In genomic region chr21:43598416-43599120, GRCh38 we compare ENCODE assay signal across 17 cellular contexts.
A peak's percentile ranks its signal among the peaks of the same experiment; 100 is the strongest.
DNase-seq lines count a peak whose midpoint lies in the region; ATAC-seq and TF ChIP-seq lines count a peak whose summit lies in the region.
"Had no signal": no experiment of that assay in that cellular context is flagged by ENCODE, and none has a peak within 500 bp of the region (broad histone marks: within the 10 kb centered on the region; RNA-seq: fewer than 3 reads in every experiment).

No MANE protein-coding gene starts in this region.

- peaks cover 65% of the 10 kb centered on the region for H3K4me1 ChIP-seq in RWPE2 (ENCODE audit: insufficient read depth, poor library complexity, severe bottlenecking)
- H3K4me1 ChIP-seq in fibroblast of lung (ENCODE audit: control insufficient read depth, extremely low read depth, insufficient read depth, low read length): peaks cover 28% of the 10 kb centered on the region

- peak; percentile 15; the same call in 1 of the 3 replicates for ATAC-seq in RWPE2 (ENCODE audit: low read depth)
- no peak for ATAC-seq in HG03095 (IDR thresholded peaks at IDR 0.05; ENCODE audit: unreplicated experiment)
- no peak for ATAC-seq in HG03520 (IDR thresholded peaks at IDR 0.05; ENCODE audit: unreplicated experiment)
- ATAC-seq in HG03196 (IDR thresholded peaks at IDR 0.05; ENCODE audit: unreplicated experiment): no peak
- ATAC-seq: left ventricle myocardium superior; naive thymus-derived CD4-positive, alpha-beta T cell had no signal

- H2AFZ ChIP-seq in fibroblast of lung (ENCODE audit: low read length): no peak overlapping the region

- peak overlapping the region; percentile 93 for H3K27ac Mint-ChIP-seq in osteocyte (ENCODE audit: unreplicated experiment)
- H3K27ac Mint-ChIP-seq: activated naive CD8-positive, alpha-beta T cell treated with anti-CD3 and anti-CD28 coated beads, Interleukin-2, amount 10 ng/mL, durations not matched to agents 7 days and 5 days; naive thymus-derived CD4-positive, alpha-beta T cell; progenitor cell of endocrine pancreas had no signal

- H3K9me3 ChIP-seq in RWPE2 (ENCODE audit: severe bottlenecking) (no peaks in the 10 kb centered on the region), fibroblast of lung (ENCODE audit: control insufficient read depth, insufficient read depth, low read depth, low read length) (no peaks in the 10 kb centered on the region)

- no peaks in the 10 kb centered on the region for H3K27me3 Mint-ChIP-seq in osteocyte (ENCODE audit: unreplicated experiment)
- H3K27me3 Mint-ChIP-seq: progenitor cell of endocrine pancreas had no signal

- DNase-seq in EL (peak; percentile 93), RWPE2 (ENCODE audit: low spot score) (no peak), fibroblast of lung (ENCODE audit: low read depth in 2 of 2) (peak; percentile 73 to 86), osteocyte (ENCODE audit: extremely low spot score, unreplicated experiment) (no peak), NCI-H2227 (lab: John Stamatoyannopoulos, UW; ENCODE audit: unreplicated experiment) (no peak)
- DNase-seq: activated naive CD8-positive, alpha-beta T cell treated with anti-CD3 and anti-CD28 coated beads, Interleukin-2, amount 10 ng/mL, durations not matched to agents 7 days and 5 days; activated T-cell treated with anti-CD3 and anti-CD28 coated beads, Interleukin-2, amount 50 U/mL, for 48 hours; DMS53; left ventricle myocardium superior; naive thymus-derived CD4-positive, alpha-beta T cell; NCI-H1436 treated with DMSO at 0.1 percent for 48 hours; substantia nigra had no signal

- no peak overlapping the region for H3K4me2 ChIP-seq in fibroblast of lung (ENCODE audit: extremely low read depth, insufficient read depth, low read length)

- no peak overlapping the region for H3K4me3 Mint-ChIP-seq in osteocyte (ENCODE audit: unreplicated experiment)
- H3K4me3 Mint-ChIP-seq: activated naive CD8-positive, alpha-beta T cell treated with anti-CD3 and anti-CD28 coated beads, Interleukin-2, amount 10 ng/mL, durations not matched to agents 7 days and 5 days; naive thymus-derived CD4-positive, alpha-beta T cell had no signal

- peaks cover 27% of the 10 kb centered on the region for H3K36me3 ChIP-seq in RWPE2 (ENCODE audit: low read depth)
- H3K36me3 ChIP-seq in fibroblast of lung (ENCODE audit: control insufficient read depth, insufficient read depth, low read length): no peaks in the 10 kb centered on the region
- H3K36me3 ChIP-seq: BLaER1 treated with 17β-estradiol and CSF1 and Interleukin-3, amounts not matched to agents 10 nM and 100 nM had no signal

- H3K27me3 ChIP-seq in RWPE2 (ENCODE audit: insufficient read depth, poor library complexity, severe bottlenecking) (no peaks in the 10 kb centered on the region), fibroblast of lung (ENCODE audit: control insufficient read depth, insufficient read depth, low read length) (no peaks in the 10 kb centered on the region)
- H3K27me3 ChIP-seq: BLaER1 treated with 17β-estradiol and CSF1 and Interleukin-3, amounts not matched to agents 10 nM and 100 nM had no signal

- H3K4me1 Mint-ChIP-seq in osteocyte (ENCODE audit: unreplicated experiment): peaks cover 31% of the 10 kb centered on the region

- H3K4me3 ChIP-seq in RWPE2 (ENCODE audit: severe bottlenecking) (no peak overlapping the region), fibroblast of lung (replicated peaks in 1 of 4; ENCODE audit: control extremely low read depth in 1 of 4, insufficient read depth in 1 of 4, low read depth in 3 of 4, low read length in 4 of 4) (no peak overlapping the region)
- H3K4me3 ChIP-seq: BLaER1 treated with 17β-estradiol and CSF1 and Interleukin-3, amounts not matched to agents 10 nM and 100 nM had no signal

- H3K9me3 Mint-ChIP-seq in osteocyte (ENCODE audit: unreplicated experiment): no peaks in the 10 kb centered on the region
- H3K9me3 Mint-ChIP-seq: activated naive CD8-positive, alpha-beta T cell treated with anti-CD3 and anti-CD28 coated beads, Interleukin-2, amount 10 ng/mL, durations not matched to agents 7 days and 5 days; naive thymus-derived CD4-positive, alpha-beta T cell had no signal

- H3K27ac ChIP-seq in RWPE2 (ENCODE audit: poor library complexity, severe bottlenecking) (peak overlapping the region; percentile 100), fibroblast of lung (ENCODE audit: insufficient read depth, low read length) (peak overlapping the region; percentile 11)
- H3K27ac ChIP-seq: BLaER1 treated with 17β-estradiol and CSF1 and Interleukin-3, amounts not matched to agents 10 nM and 100 nM had no signal

- no peaks in the 10 kb centered on the region for H4K20me1 ChIP-seq in fibroblast of lung (ENCODE audit: control insufficient read depth, extremely low read depth, insufficient read depth, low read length)

- no peak for TF ChIP-seq CTCF in RWPE2 (IDR thresholded peaks at IDR 0.05; ENCODE audit: poor library complexity, severe bottlenecking)
- TF ChIP-seq CTCF in fibroblast of lung (conservative IDR thresholded peaks at IDR 0.05 in 1 of 2, IDR thresholded peaks at IDR 0.05 in 1 of 2; ENCODE audit: low read depth in 1 of 2, low read length in 2 of 2): no peak
- TF ChIP-seq CTCF in osteocyte (IDR thresholded peaks at IDR 0.05): no peak

- peaks cover 3% of the 10 kb centered on the region for H3K36me3 Mint-ChIP-seq in osteocyte (ENCODE audit: unreplicated experiment)
- H3K36me3 Mint-ChIP-seq: activated naive CD8-positive, alpha-beta T cell treated with anti-CD3 and anti-CD28 coated beads, Interleukin-2, amount 10 ng/mL, durations not matched to agents 7 days and 5 days had no signal

- no peaks in the 10 kb centered on the region for H3K79me2 ChIP-seq in fibroblast of lung (ENCODE audit: control insufficient read depth, insufficient read depth, low read length)

- no peak overlapping the region for H3K9ac ChIP-seq in fibroblast of lung (ENCODE audit: insufficient read depth, low read length)
- H3K9ac ChIP-seq: BLaER1 treated with 17β-estradiol and CSF1 and Interleukin-3, amounts not matched to agents 10 nM and 100 nM had no signal

Comparison
In these comparisons a context has a peak if more than half of its experiments do, and no peak if none do; other contexts are left out.
1. DNase-seq: peak in EL (single experiment) and fibroblast of lung (2 of 2); none in RWPE2 (single experiment), osteocyte (single experiment) and NCI-H2227 (single experiment).